In genomic region chr22:48711669-48712068, GRCh38 we compare ENCODE assay signal across 16 cellular contexts.
DNase-seq lines count a peak whose midpoint lies in the region; ATAC-seq and TF ChIP-seq lines count a peak whose summit lies in the region.
"Had no signal": no experiment of that assay in that cellular context is flagged by ENCODE, and none has a peak within 500 bp of the region (broad histone marks: within the 10 kb centered on the region; RNA-seq: fewer than 3 reads in every experiment).

No MANE protein-coding gene starts in this region.

- no peak overlapping the region for H3K27ac Mint-ChIP-seq in chondrocyte (ENCODE audit: unreplicated experiment)
- no peak overlapping the region for H3K27ac Mint-ChIP-seq in natural killer cell treated with Interleukin-12 subunit alpha and Interleukin-12 subunit beta and Interleukin-15 and Interleukin-18, amount 100 ng/mL, for 72 hours
- H3K27ac Mint-ChIP-seq: B cell, GM23338 had no signal

- H3K4me1 Mint-ChIP-seq in chondrocyte (ENCODE audit: low read depth) = peaks cover 2% of the 10 kb centered on the region
- no peaks in the 10 kb centered on the region for H3K4me1 Mint-ChIP-seq in natural killer cell treated with Interleukin-12 subunit alpha and Interleukin-12 subunit beta and Interleukin-15 and Interleukin-18, amount 100 ng/mL, for 72 hours (ENCODE audit: low read depth in 2 of 2)
- H3K4me1 Mint-ChIP-seq: B cell; CD4-positive, alpha-beta memory T cell had no signal

- no peaks in the 10 kb centered on the region for H3K27me3 Mint-ChIP-seq in chondrocyte (ENCODE audit: low read depth)
- H3K27me3 Mint-ChIP-seq in natural killer cell treated with Interleukin-12 subunit alpha and Interleukin-12 subunit beta and Interleukin-15 and Interleukin-18, amount 100 ng/mL, for 72 hours = peaks cover 0 to 3% of the 10 kb centered on the region in 2 donors

- H3K9me3 ChIP-seq in osteoblast (ENCODE audit: low read depth, low read length) (no peaks in the 10 kb centered on the region), upper lobe of right lung (no peaks in the 10 kb centered on the region)

- TF ChIP-seq CTCF in chondrocyte (IDR thresholded peaks at IDR 0.05) (no peak), osteoblast (IDR thresholded peaks at IDR 0.05; ENCODE audit: extremely low read depth, low read depth, low read length) (no peak), upper lobe of right lung (IDR thresholded peaks at IDR 0.05) (no peak)

- ATAC-seq in left ventricle myocardium superior (no peak), upper lobe of right lung (no peak), HG03342 (IDR thresholded peaks at IDR 0.05; ENCODE audit: unreplicated experiment) (no peak)
- no peak for ATAC-seq in natural killer cell treated with Interleukin-12 subunit alpha and Interleukin-12 subunit beta and Interleukin-15 and Interleukin-18, amount 100 ng/mL, for 72 hours
- ATAC-seq: GM23338 had no signal

- H3K4me1 ChIP-seq in osteoblast (ENCODE audit: insufficient read depth, low read length) (no peaks in the 10 kb centered on the region), upper lobe of right lung (no peaks in the 10 kb centered on the region)

- H3K4me3 ChIP-seq in osteoblast (ENCODE audit: insufficient read depth, low read length) (no peak overlapping the region), upper lobe of right lung (no peak overlapping the region)
- H3K4me3 ChIP-seq: GM23338 had no signal

- no peak overlapping the region for H2AFZ ChIP-seq in osteoblast (ENCODE audit: low read length)
- H2AFZ ChIP-seq: GM23338 had no signal

- H3K36me3 Mint-ChIP-seq in chondrocyte (ENCODE audit: low read depth) = no peaks in the 10 kb centered on the region
- H3K36me3 Mint-ChIP-seq in natural killer cell treated with Interleukin-12 subunit alpha and Interleukin-12 subunit beta and Interleukin-15 and Interleukin-18, amount 100 ng/mL, for 72 hours = no peaks in the 10 kb centered on the region
- H3K36me3 Mint-ChIP-seq: CD4-positive, alpha-beta memory T cell had no signal

- no peaks in the 10 kb centered on the region for H3K36me3 ChIP-seq in osteoblast (ENCODE audit: insufficient read depth, low read length)
- no peaks in the 10 kb centered on the region for H3K36me3 ChIP-seq in upper lobe of right lung

- no peak overlapping the region for H3K4me2 ChIP-seq in osteoblast (ENCODE audit: insufficient read depth, low read length)
- H3K4me2 ChIP-seq: GM23338 had no signal

- no peaks in the 10 kb centered on the region for H4K20me1 ChIP-seq in osteoblast (ENCODE audit: insufficient read depth, low read length)

- H3K9me3 Mint-ChIP-seq in chondrocyte (ENCODE audit: low read depth) = peaks cover 9% of the 10 kb centered on the region
- no peaks in the 10 kb centered on the region for H3K9me3 Mint-ChIP-seq in natural killer cell treated with Interleukin-12 subunit alpha and Interleukin-12 subunit beta and Interleukin-15 and Interleukin-18, amount 100 ng/mL, for 72 hours

- DNase-seq in cardiac septum (ENCODE audit: low spot score) (peak; percentile 38), left ventricle myocardium superior (no peak), chondrocyte (ENCODE audit: low spot score) (peak; percentile 82), osteoblast (ENCODE audit: insufficient read length, low spot score, missing footprints) (peak; percentile 26), upper lobe of right lung (peak; percentile 46), glomerular visceral epithelial cell (ENCODE audit: extremely low spot score) (no peak)
- no peak for DNase-seq in natural killer cell treated with Interleukin-12 subunit alpha and Interleukin-12 subunit beta and Interleukin-15 and Interleukin-18, amount 100 ng/mL, for 72 hours (ENCODE audit: low spot score)
- DNase-seq: C1 segment of cervical spinal cord; CD4-positive, alpha-beta memory T cell; DMS79 treated with DMSO at 0.1 percent for 48 hours; EL had no signal

- H3K79me2 ChIP-seq in osteoblast (ENCODE audit: insufficient read depth, low read length) = no peaks in the 10 kb centered on the region

- H3K27me3 ChIP-seq in osteoblast (ENCODE audit: insufficient read depth, low read length) (no peaks in the 10 kb centered on the region), upper lobe of right lung (no peaks in the 10 kb centered on the region)

- no peak overlapping the region for H3K27ac ChIP-seq in osteoblast (ENCODE audit: low read depth, low read length)
- no peak overlapping the region for H3K27ac ChIP-seq in upper lobe of right lung
- H3K27ac ChIP-seq: HL-60 had no signal

- H3K4me3 Mint-ChIP-seq in chondrocyte (ENCODE audit: unreplicated experiment) = no peak overlapping the region
- no peak overlapping the region for H3K4me3 Mint-ChIP-seq in natural killer cell treated with Interleukin-12 subunit alpha and Interleukin-12 subunit beta and Interleukin-15 and Interleukin-18, amount 100 ng/mL, for 72 hours
- H3K4me3 Mint-ChIP-seq: B cell; CD4-positive, alpha-beta memory T cell; GM23338; H9 had no signal

- intact Hi-C loops in cardiac septum (cut with DNase I) = no loop called here
- intact Hi-C loops in left ventricle myocardium superior (cut with micrococcal nuclease) = no loop called here
- intact Hi-C loops in upper lobe of right lung (cut with DNase I) = no loop called here

Comparison
In these comparisons a context has a peak if more than half of its experiments do, and no peak if none do; other contexts are left out.
1. DNase-seq: peak in cardiac septum (single experiment), chondrocyte (single experiment), osteoblast (single experiment) and upper lobe of right lung (single experiment); none in left ventricle myocardium superior (single experiment), glomerular visceral epithelial cell (single experiment) and natural killer cell treated with Interleukin-12 subunit alpha and Interleukin-12 subunit beta and Interleukin-15 and Interleukin-18, amount 100 ng/mL, for 72 hours (single experiment).